25 cellular contexts compared by ENCODE assay signal in the genomic region with DNA sequence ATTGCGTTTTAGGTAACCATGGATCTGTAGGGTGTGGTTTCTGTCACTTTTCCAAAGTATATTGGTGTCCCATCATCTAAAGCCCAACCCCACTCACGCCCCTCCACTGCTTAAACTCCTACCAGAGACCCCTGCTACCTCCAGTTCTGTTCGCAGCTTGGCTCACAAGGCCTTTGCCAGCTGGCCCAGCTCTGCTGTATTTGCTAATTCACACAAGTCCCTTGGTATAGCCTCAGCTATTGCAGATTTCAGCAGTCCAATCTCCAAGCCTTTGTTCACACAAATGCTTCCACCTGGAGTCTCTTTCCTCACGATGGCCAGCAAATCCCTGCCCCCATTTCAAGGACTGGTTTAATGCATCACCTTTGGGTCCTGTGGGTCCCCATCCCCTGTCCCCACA.
"Had no signal": no experiment of that assay in that cellular context is flagged by ENCODE, and none has a peak within 500 bp of the region (broad histone marks: within the 10 kb centered on the region; RNA-seq: fewer than 3 reads in every experiment).

No MANE protein-coding gene starts in this region.

- H3K4me1 ChIP-seq: colonic mucosa, esophagus muscularis mucosa, right lobe of liver, vagina had no signal

- H3K4me3 ChIP-seq: ascending aorta, colonic mucosa, dorsolateral prefrontal cortex, esophagus muscularis mucosa, right lobe of liver, stomach, suprapubic skin, vagina had no signal

- H3K36me3 ChIP-seq: colonic mucosa, right lobe of liver had no signal

- H3K9me3 ChIP-seq: ascending aorta, colonic mucosa, esophagus muscularis mucosa, right lobe of liver, stomach, suprapubic skin, vagina had no signal

- H3K27ac ChIP-seq: brain microvascular endothelial cell, colonic mucosa, dorsolateral prefrontal cortex, esophagus muscularis mucosa, right lobe of liver, stomach, suprapubic skin, vagina had no signal

- H3K27me3 ChIP-seq: ascending aorta, brain microvascular endothelial cell, colonic mucosa, esophagus muscularis mucosa, right lobe of liver, suprapubic skin, vagina had no signal

- FAIRE-seq: endothelial cell of umbilical vein, frontal cortex, small intestine had no signal

- DNase-seq: activated CD4-positive, alpha-beta T cell treated with anti-CD3 and anti-CD28 coated beads for 1 hour; activated gamma-delta T cell treated with Interleukin-2 at 50 U/mL for 16 hours; activated T-cell treated with anti-CD3 and anti-CD28 coated beads, Interleukin-2, amount 50 U/mL, for 1 hour; brain microvascular endothelial cell; colonic mucosa; effector memory CD8-positive, alpha-beta T cell; glutamatergic neuron; hippocampal formation; left ventricle myocardium superior; nucleus accumbens; small intestine; stimulated activated CD4-positive, alpha-beta T cell treated with anti-CD3 and anti-CD28 coated beads, Interleukin-15, amount 100 ng/mL, for 24 hours; stomach; T-helper 9 cell; trophoblast cell had no signal

- ATAC-seq: activated naive CD4-positive, alpha-beta T cell treated with anti-CD3 and anti-CD28 coated beads, Interleukin-2, amount 50 U/mL, for 72 hours; effector memory CD8-positive, alpha-beta T cell; left ventricle myocardium superior; right lobe of liver; stimulated activated memory B cell treated with anti-CD40 and anti-IgM and Interleukin-4, amounts not matched to agents 10 μg/mL and 1 μg/mL and 100 μg/mL, for 72 hours had no signal
